Comparison of ENCODE assay signal across 1 cellular context in genomic region chr3:37806505-37807291, GRCh38.
TF ChIP-seq lines count a peak whose summit lies in the region.

No MANE protein-coding gene starts in this region.

TF ChIP-seq in GM12878, 131 proteins besides CTCF, POLR2A, EP300 and RAD21:
- TF ChIP-seq ATF2 (IDR thresholded peaks at IDR 0.05; ENCODE audit: low read length) (no peak), RB1 (IDR thresholded peaks at IDR 0.05; ENCODE audit: borderline replicate concordance) (no peak), TCF3 (IDR thresholded peaks at IDR 0.05; ENCODE audit: borderline replicate concordance, insufficient read depth, low read depth, low read length) (no peak), MTA3 (IDR thresholded peaks at IDR 0.05; ENCODE audit: borderline replicate concordance, low read length) (no peak), ETV6 (conservative IDR thresholded peaks at IDR 0.05 in 1 of 2, IDR thresholded peaks at IDR 0.05 in 1 of 2; ENCODE audit: borderline replicate concordance in 1 of 2, low read depth in 1 of 2) (no peak)
